19 cellular contexts compared by ENCODE assay signal in genomic region chr3:46124216-46125143, GRCh38.
DNase-seq lines count a peak whose midpoint lies in the region; ATAC-seq, FAIRE-seq and TF ChIP-seq lines count a peak whose summit lies in the region.
"Had no signal": no experiment of that assay in that cellular context is flagged by ENCODE, and none has a peak within 500 bp of the region (broad histone marks: within the 10 kb centered on the region; RNA-seq: fewer than 3 reads in every experiment).

No MANE protein-coding gene starts in this region.

- peaks cover 2% of the 10 kb centered on the region for H3K9me3 Mint-ChIP-seq in astrocyte (ENCODE audit: unreplicated experiment)

- H3K36me3 Mint-ChIP-seq in astrocyte (ENCODE audit: low read depth, unreplicated experiment): no peaks in the 10 kb centered on the region
- H3K36me3 Mint-ChIP-seq: naive thymus-derived CD8-positive, alpha-beta T cell had no signal

- H3K4me2 ChIP-seq in astrocyte (ENCODE audit: low read length): no peak overlapping the region
- H3K4me2 ChIP-seq: SK-N-SH had no signal

- FAIRE-seq in GM12892 (lab: Jason Lieb, UNC) (peak; percentile 5), astrocyte (lab: Jason Lieb, UNC) (no peak)

- H3K9ac ChIP-seq in astrocyte (ENCODE audit: low read length) (no peak overlapping the region), skeletal muscle tissue (ENCODE audit: low read depth in 1 of 3, low read length in 3 of 3) (no peak overlapping the region)
- H3K9ac ChIP-seq: SK-N-SH had no signal

- no peak for TF ChIP-seq CTCF in astrocyte (IDR thresholded peaks at IDR 0.05; ENCODE audit: insufficient read depth, low read depth, low read length)
- no peak for TF ChIP-seq CTCF in left ventricle myocardium inferior (IDR thresholded peaks at IDR 0.05; ENCODE audit: borderline replicate concordance)

- no peaks in the 10 kb centered on the region for H3K79me2 ChIP-seq in astrocyte (ENCODE audit: insufficient read depth, low read length)

- H3K9me3 ChIP-seq in astrocyte (ENCODE audit: insufficient read depth, low read depth, low read length): no peaks in the 10 kb centered on the region
- H3K9me3 ChIP-seq in left ventricle myocardium inferior (replicated peaks): no peaks in the 10 kb centered on the region
- H3K9me3 ChIP-seq in skeletal muscle tissue (ENCODE audit: control insufficient read depth in 3 of 3, low read length in 3 of 3): no peaks in the 10 kb centered on the region
- H3K9me3 ChIP-seq: ascending aorta, HAP-1, SK-N-SH had no signal

- intact Hi-C loops in left ventricle myocardium inferior (cut with micrococcal nuclease): no loop called here

- no peak for ATAC-seq in GM19452 (IDR thresholded peaks at IDR 0.05; ENCODE audit: unreplicated experiment)
- ATAC-seq: activated CD4-positive, alpha-beta T cell treated with anti-CD3 and anti-CD28 coated beads for 36 hours; naive thymus-derived CD8-positive, alpha-beta T cell had no signal

- H3K27ac Mint-ChIP-seq in astrocyte (ENCODE audit: unreplicated experiment): no peak overlapping the region
- H3K27ac Mint-ChIP-seq: activated CD4-positive, alpha-beta T cell treated with anti-CD3 and anti-CD28 coated beads for 36 hours; naive thymus-derived CD8-positive, alpha-beta T cell had no signal

- no peak overlapping the region for H2AFZ ChIP-seq in astrocyte (ENCODE audit: low read depth, low read length)

- H3K27me3 Mint-ChIP-seq in astrocyte (ENCODE audit: low read depth, unreplicated experiment): peaks cover 8% of the 10 kb centered on the region

- no peak overlapping the region for H3K4me3 Mint-ChIP-seq in astrocyte (ENCODE audit: unreplicated experiment)
- H3K4me3 Mint-ChIP-seq: activated CD4-positive, alpha-beta T cell treated with anti-CD3 and anti-CD28 coated beads for 36 hours; naive thymus-derived CD8-positive, alpha-beta T cell had no signal

- H3K27me3 ChIP-seq in astrocyte (ENCODE audit: insufficient read depth, low read length): no peaks in the 10 kb centered on the region
- H3K27me3 ChIP-seq in left ventricle myocardium inferior (ENCODE audit: low read depth): peaks cover 28% of the 10 kb centered on the region
- no peaks in the 10 kb centered on the region for H3K27me3 ChIP-seq in skeletal muscle tissue (ENCODE audit: control insufficient read depth in 3 of 3, insufficient read depth in 3 of 3, low read length in 3 of 3)
- H3K27me3 ChIP-seq: ascending aorta had no signal

- no peaks in the 10 kb centered on the region for H3K36me3 ChIP-seq in astrocyte (ENCODE audit: insufficient read depth, low read length)
- no peaks in the 10 kb centered on the region for H3K36me3 ChIP-seq in left ventricle myocardium inferior
- no peaks in the 10 kb centered on the region for H3K36me3 ChIP-seq in skeletal muscle tissue (ENCODE audit: control insufficient read depth in 3 of 3, insufficient read depth in 3 of 3, low read length in 3 of 3)
- H3K36me3 ChIP-seq: ascending aorta, HAP-1 had no signal

- DNase-seq in GM12892 (ENCODE audit: insufficient read length): no peak
- peak; percentile 42 for DNase-seq in astrocyte (ENCODE audit: low read depth)
- DNase-seq in left ventricle myocardium inferior: no peak
- DNase-seq in activated naive CD4-positive, alpha-beta T cell treated with Interleukin-2 at 50 U/mL for 16 hours: no peak
- no peak for DNase-seq in NCI-H748 (lab: John Stamatoyannopoulos, UW; ENCODE audit: unreplicated experiment)
- DNase-seq in stimulated activated naive CD4-positive, alpha-beta T cell treated with Interleukin-2 at 50 U/mL for 16 hours (lab: John Stamatoyannopoulos, UW): no peak
- DNase-seq: activated CD4-positive, alpha-beta T cell treated with anti-CD3 and anti-CD28 coated beads for 36 hours; activated gamma-delta T cell treated with Interleukin-2 at 50 U/mL for 16 hours; AML-193; naive thymus-derived CD8-positive, alpha-beta T cell; NCI-H1930; NCI-H510A; OCI-M1; SK-N-SH had no signal

- H3K4me3 ChIP-seq in astrocyte (ENCODE audit: insufficient read depth, low read depth, low read length): no peak overlapping the region
- H3K4me3 ChIP-seq in left ventricle myocardium inferior: no peak overlapping the region
- H3K4me3 ChIP-seq in skeletal muscle tissue (ENCODE audit: low read length in 3 of 3): no peak overlapping the region
- H3K4me3 ChIP-seq: ascending aorta, HAP-1, lung had no signal

- TF ChIP-seq POLR2A in GM12892 (IDR thresholded peaks at IDR 0.05; ENCODE audit: low read depth, low read length): no peak

- H3K27ac ChIP-seq in astrocyte (ENCODE audit: low read depth, low read length) (no peak overlapping the region), left ventricle myocardium inferior (replicated peaks) (peak overlapping the region; percentile 31), skeletal muscle tissue (ENCODE audit: low read depth, low read length) (peak overlapping the region; percentile 21)
- H3K27ac ChIP-seq: ascending aorta had no signal

- H3K4me1 ChIP-seq in astrocyte (ENCODE audit: insufficient read depth, low read length) (peaks cover 3% of the 10 kb centered on the region), left ventricle myocardium inferior (no peaks in the 10 kb centered on the region), skeletal muscle tissue (ENCODE audit: control insufficient read depth in 3 of 3, insufficient read depth in 3 of 3, low read length in 3 of 3) (peaks cover 2 to 15% (median 5%) of the 10 kb centered on the region in 3 donors)
- H3K4me1 ChIP-seq: ascending aorta, HAP-1 had no signal

- peaks cover 20% of the 10 kb centered on the region for H3K4me1 Mint-ChIP-seq in astrocyte (ENCODE audit: low read depth, unreplicated experiment)

- H4K20me1 ChIP-seq in astrocyte (ENCODE audit: insufficient read depth, low read length): no peaks in the 10 kb centered on the region
